ENCODE assay signal across 1 cellular context in the genomic region with DNA sequence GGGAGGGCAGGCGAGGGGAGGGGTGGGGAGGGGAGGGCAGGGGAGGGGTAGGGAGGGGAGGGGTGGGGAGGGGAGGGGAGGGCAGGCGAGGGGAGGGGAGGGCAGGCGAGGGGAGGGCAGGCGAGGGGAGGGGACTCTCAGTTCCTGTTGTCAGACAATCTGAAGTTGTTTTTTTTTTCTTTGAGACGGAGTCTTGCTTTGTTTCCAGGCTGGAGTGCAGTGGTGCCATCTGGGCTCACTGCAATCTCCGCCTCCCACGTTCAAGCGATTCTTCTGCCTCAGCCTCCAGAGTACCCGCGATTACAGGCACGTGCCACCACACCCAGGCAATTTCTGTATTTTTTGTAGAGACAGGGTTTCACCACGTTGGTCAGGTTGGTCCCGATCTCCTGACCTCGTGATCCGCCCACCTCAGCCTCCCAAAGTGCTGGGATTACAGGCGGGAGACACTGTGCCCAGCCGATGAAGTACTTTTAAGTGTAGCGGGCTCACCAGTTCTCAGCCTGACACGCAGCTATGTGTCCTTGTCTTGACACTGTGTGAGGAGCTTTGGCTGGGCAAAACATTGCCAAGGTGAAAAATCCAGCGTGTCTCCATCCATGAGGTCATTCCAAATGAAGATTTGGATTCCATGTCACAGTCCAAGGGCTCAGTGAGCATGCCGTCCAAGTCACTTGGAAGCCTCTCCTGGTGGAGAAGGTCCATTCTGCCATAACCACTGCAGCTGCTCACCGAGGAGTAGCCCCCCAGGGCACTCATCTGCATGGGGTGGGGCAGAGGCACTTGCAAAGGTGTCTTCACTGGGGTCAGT.
TF ChIP-seq lines count a peak whose summit lies in the region.

No MANE protein-coding gene starts in this region.

TF ChIP-seq in HEK293T, 16 proteins besides CTCF, POLR2A, EP300 and RAD21:
- TF ChIP-seq, protein P1, sequence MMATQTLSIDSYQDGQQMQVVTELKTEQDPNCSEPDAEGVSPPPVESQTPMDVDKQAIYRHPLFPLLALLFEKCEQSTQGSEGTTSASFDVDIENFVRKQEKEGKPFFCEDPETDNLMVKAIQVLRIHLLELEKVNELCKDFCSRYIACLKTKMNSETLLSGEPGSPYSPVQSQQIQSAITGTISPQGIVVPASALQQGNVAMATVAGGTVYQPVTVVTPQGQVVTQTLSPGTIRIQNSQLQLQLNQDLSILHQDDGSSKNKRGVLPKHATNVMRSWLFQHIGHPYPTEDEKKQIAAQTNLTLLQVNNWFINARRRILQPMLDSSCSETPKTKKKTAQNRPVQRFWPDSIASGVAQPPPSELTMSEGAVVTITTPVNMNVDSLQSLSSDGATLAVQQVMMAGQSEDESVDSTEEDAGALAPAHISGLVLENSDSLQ (IDR thresholded peaks at IDR 0.05), result no peak
- peak; percentile 69 for TF ChIP-seq L3MBTL2 (conservative IDR thresholded peaks at IDR 0.05)
